24 cellular contexts compared by ENCODE assay signal in genomic region chr20:61454053-61454452, GRCh38.
"Had no signal": no experiment of that assay in that cellular context is flagged by ENCODE, and none has a peak within 500 bp of the region (broad histone marks: within the 10 kb centered on the region; RNA-seq: fewer than 3 reads in every experiment).

No MANE protein-coding gene starts in this region.

- H3K4me3 Mint-ChIP-seq: activated CD8-positive, alpha-beta T cell treated with anti-CD3 and anti-CD28 coated beads for 36 hours; activated T-cell treated with anti-CD3 and anti-CD28 coated beads, Interleukin-2, amount 50 U/mL, for 4 hours; activated T-helper 17 cell treated with anti-CD3 and anti-CD28 coated beads, Interleukin-2, amount 50 U/mL, for 72 hours; endodermal cell; nephron; stimulated activated effector memory CD8-positive, alpha-beta T cell treated with anti-CD3 and anti-CD28 coated beads, Interleukin-12 subunit alpha, Interleukin-12 subunit beta, amount 100 ng/mL, for 72 hours; stimulated activated naive CD8-positive, alpha-beta T cell treated with anti-CD3 and anti-CD28 coated beads, Interleukin-15, Interleukin-2, amounts not matched to agents 100 ng/mL and 50 ng/mL, for 24 hours had no signal

- H3K36me3 Mint-ChIP-seq: stimulated activated effector memory CD8-positive, alpha-beta T cell treated with anti-CD3 and anti-CD28 coated beads, Interleukin-12 subunit alpha, Interleukin-12 subunit beta, amount 100 ng/mL, for 72 hours had no signal

- H3K27ac ChIP-seq: left lung, lower lobe of right lung, thoracic aorta had no signal

- H3K9me3 Mint-ChIP-seq: activated T-cell treated with anti-CD3 and anti-CD28 coated beads, Interleukin-2, amount 50 U/mL, for 4 hours; activated T-helper 17 cell treated with anti-CD3 and anti-CD28 coated beads, Interleukin-2, amount 50 U/mL, for 72 hours; endodermal cell had no signal

- DNase-seq: activated CD4-positive, alpha-beta T cell treated with anti-CD3 and anti-CD28 coated beads, Interleukin-2, amount 50 U/mL, for 1 hour; activated CD8-positive, alpha-beta T cell treated with anti-CD3 and anti-CD28 coated beads for 36 hours; activated gamma-delta T cell treated with Interleukin-2 at 50 U/mL for 16 hours; activated naive CD4-positive, alpha-beta T cell treated with anti-CD3 and anti-CD28 coated beads, Interleukin-2, amount 50 U/mL, for 16 hours; activated T-cell treated with anti-CD3 and anti-CD28 coated beads, Interleukin-2, amount 50 U/mL, for 4 hours; amygdala; caudate nucleus; endodermal cell; foreskin melanocyte; left lung; lower lobe of right lung; occipital lobe; small intestine; stimulated activated CD4-positive, alpha-beta T cell treated with anti-CD3 and anti-CD28 coated beads, Interleukin-4, amount 100 ng/mL, for 24 hours; T-helper 2 cell; trophoblast cell had no signal

- H3K4me1 Mint-ChIP-seq: activated T-helper 17 cell treated with anti-CD3 and anti-CD28 coated beads, Interleukin-2, amount 50 U/mL, for 72 hours; stimulated activated effector memory CD8-positive, alpha-beta T cell treated with anti-CD3 and anti-CD28 coated beads, Interleukin-12 subunit alpha, Interleukin-12 subunit beta, amount 100 ng/mL, for 72 hours had no signal

- H3K27me3 Mint-ChIP-seq: activated T-helper 17 cell treated with anti-CD3 and anti-CD28 coated beads, Interleukin-2, amount 50 U/mL, for 72 hours; stimulated activated naive CD8-positive, alpha-beta T cell treated with anti-CD3 and anti-CD28 coated beads, Interleukin-15, Interleukin-2, amounts not matched to agents 100 ng/mL and 50 ng/mL, for 24 hours had no signal

- H3K27ac Mint-ChIP-seq: activated CD8-positive, alpha-beta T cell treated with anti-CD3 and anti-CD28 coated beads for 36 hours; activated T-helper 17 cell treated with anti-CD3 and anti-CD28 coated beads, Interleukin-2, amount 50 U/mL, for 72 hours; endodermal cell; nephron; stimulated activated effector memory CD8-positive, alpha-beta T cell treated with anti-CD3 and anti-CD28 coated beads, Interleukin-12 subunit alpha, Interleukin-12 subunit beta, amount 100 ng/mL, for 72 hours; stimulated activated naive CD8-positive, alpha-beta T cell treated with anti-CD3 and anti-CD28 coated beads, Interleukin-15, Interleukin-2, amounts not matched to agents 100 ng/mL and 50 ng/mL, for 24 hours had no signal

- H3K9me3 ChIP-seq: lower lobe of right lung, thoracic aorta had no signal

- H3K4me3 ChIP-seq: left lung, lower lobe of right lung, thoracic aorta had no signal

- FAIRE-seq: small intestine, urothelium cell line had no signal

- H3K36me3 ChIP-seq: left lung, lower lobe of right lung, thoracic aorta had no signal

- H3K4me1 ChIP-seq: left lung, lower lobe of right lung had no signal

- ATAC-seq: activated CD8-positive, alpha-beta T cell treated with anti-CD3 and anti-CD28 coated beads for 36 hours; activated T-cell treated with anti-CD3 and anti-CD28 coated beads, Interleukin-2, amount 50 U/mL, for 4 hours; activated T-helper 17 cell treated with anti-CD3 and anti-CD28 coated beads, Interleukin-2, amount 50 U/mL, for 72 hours; esophagus mucosa; left lung; lower lobe of right lung; sciatic nerve; stimulated activated effector memory CD8-positive, alpha-beta T cell treated with anti-CD3 and anti-CD28 coated beads, Interleukin-12 subunit alpha, Interleukin-12 subunit beta, amount 100 ng/mL, for 72 hours had no signal
